Comparison of ENCODE assay signal across 10 cellular contexts in the genomic region with DNA sequence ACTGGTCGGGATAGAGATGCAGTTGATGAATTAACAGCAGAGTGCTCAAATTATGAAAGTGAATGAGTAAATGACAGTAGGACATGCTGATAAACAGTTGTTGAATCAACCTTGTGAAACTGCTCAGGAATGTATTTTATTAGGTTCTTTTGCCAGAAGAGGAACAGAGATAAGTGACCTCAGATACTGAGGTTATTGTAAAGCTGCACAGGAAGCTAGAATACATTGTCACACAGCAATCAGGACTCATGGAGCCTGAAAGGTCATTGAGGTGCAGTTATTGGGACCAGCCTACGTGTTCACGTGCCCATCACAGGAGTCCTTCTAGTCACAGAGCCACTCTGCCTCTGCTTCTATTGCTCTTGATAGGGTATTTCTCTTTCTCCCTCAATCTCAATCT. TPM values are rescaled to one million over a fixed set of nuclear protein-coding genes. Genes with fewer than 3 reads are reported as not detected.
DNase-seq lines count a peak whose midpoint lies in the region; ATAC-seq and TF ChIP-seq lines count a peak whose summit lies in the region.
"Had no signal": no experiment of that assay in that cellular context is flagged by ENCODE, and none has a peak within 500 bp of the region (broad histone marks: within the 10 kb centered on the region; RNA-seq: fewer than 3 reads in every experiment).

No MANE protein-coding gene starts in this region.

- H3K9me3 Mint-ChIP-seq in progenitor cell of endocrine pancreas (ENCODE audit: low read depth) = peaks cover 5% of the 10 kb centered on the region

- no peak for TF ChIP-seq CTCF in progenitor cell of endocrine pancreas (IDR thresholded peaks at IDR 0.05; ENCODE audit: unreplicated experiment)

- peak; percentile 84 to 95 for DNase-seq in dermis microvascular lymphatic vessel endothelial cell (ENCODE audit: low read depth in 2 of 2)
- DNase-seq in progenitor cell of endocrine pancreas (ENCODE audit: low spot score, unreplicated experiment) = no peak
- DNase-seq in NCI-H2107 (lab: John Stamatoyannopoulos, UW) = no peak
- DNase-seq in NCI-H146 (lab: John Stamatoyannopoulos, UW) = no peak
- no peak for DNase-seq in NCI-H2029 treated with DMSO at 0.1 percent for 48 hours (lab: John Stamatoyannopoulos, UW)
- DNase-seq: activated effector memory CD4-positive, alpha-beta T cell treated with Interleukin-2 at 50 U/mL for 16 hours; NCI-H1436 had no signal

- no peaks in the 10 kb centered on the region for H3K4me1 Mint-ChIP-seq in progenitor cell of endocrine pancreas (ENCODE audit: low read depth)

- ATAC-seq in GM18508 (IDR thresholded peaks at IDR 0.05; ENCODE audit: insufficient read depth, unreplicated experiment) (peak; percentile 96), GM21723 (IDR thresholded peaks at IDR 0.05; ENCODE audit: unreplicated experiment) (peak; percentile 80), HG03520 (IDR thresholded peaks at IDR 0.05; ENCODE audit: unreplicated experiment) (peak; percentile 88)

- no peaks in the 10 kb centered on the region for H3K36me3 Mint-ChIP-seq in progenitor cell of endocrine pancreas (ENCODE audit: insufficient read depth)

- H3K4me3 Mint-ChIP-seq in progenitor cell of endocrine pancreas (ENCODE audit: low read depth) = no peak overlapping the region

- H3K27ac Mint-ChIP-seq in progenitor cell of endocrine pancreas = no peak overlapping the region

- no peaks in the 10 kb centered on the region for H3K27me3 Mint-ChIP-seq in progenitor cell of endocrine pancreas

RNA-seq across cellular contexts. Expression of a gene that starts 47.5 kb away (rescaled TPM):
- 30.3 and 33.8 TPM in 2 replicates for total RNA-seq in dermis microvascular lymphatic vessel endothelial cell
- 56.1 and 59.2 TPM in 2 replicates for total RNA-seq in progenitor cell of endocrine pancreas

Comparison
In these comparisons a context has a peak if more than half of its experiments do, and no peak if none do; other contexts are left out.
1. DNase-seq: peak in dermis microvascular lymphatic vessel endothelial cell (2 of 2); none in progenitor cell of endocrine pancreas (single experiment), NCI-H2107 (single experiment), NCI-H146 (single experiment) and NCI-H2029 treated with DMSO at 0.1 percent for 48 hours (single experiment).
2. Peak in every context shown above with its lines, with median percentiles within 50 percentile points of each other: ATAC-seq.